Comparison of ENCODE assay signal across 2 cellular contexts in genomic region chr13:113368353-113368752, GRCh38. TPM values are rescaled to one million over a fixed set of nuclear protein-coding genes. Genes with fewer than 3 reads are reported as not detected.
"Had no signal": no experiment of that assay in that cellular context is flagged by ENCODE, and none has a peak within 500 bp of the region (broad histone marks: within the 10 kb centered on the region; RNA-seq: fewer than 3 reads in every experiment).

No MANE protein-coding gene starts in this region.

RNA-seq across cellular contexts. Expression of gene GRTP1, which starts 4.4 kb away (rescaled TPM):
- total RNA-seq: myocyte; natural killer cell treated with Interleukin-12 subunit alpha and Interleukin-12 subunit beta and Interleukin-15 and Interleukin-18, amount 100 ng/mL, for 72 hours had no signal
